8 cellular contexts compared by ENCODE assay signal in genomic region chr11:68009391-68010000, GRCh38. TPM values are rescaled to one million over a fixed set of nuclear protein-coding genes. Genes with fewer than 3 reads are reported as not detected.
DNase-seq lines count a peak whose midpoint lies in the region; ATAC-seq, FAIRE-seq and TF ChIP-seq lines count a peak whose summit lies in the region.

No MANE protein-coding gene starts in this region.

- H3K4me3 Mint-ChIP-seq in CD8-positive, alpha-beta memory T cell: peak overlapping the region in 1 of 7 donors; percentile 30

- H3K4me1 ChIP-seq in K562 (replicated peaks in 1 of 2; ENCODE audit: control insufficient read depth in 2 of 2, insufficient read depth in 2 of 2, low read length in 2 of 2) (peaks cover 27 to 60% of the 10 kb centered on the region in 2 experiments), muscle layer of colon (ENCODE audit: insufficient read depth, low read length) (peaks cover 32% of the 10 kb centered on the region)
- H3K4me1 ChIP-seq in CD8-positive, alpha-beta memory T cell (ENCODE audit: insufficient read depth, low read length): peaks cover 4% of the 10 kb centered on the region

- no peaks in the 10 kb centered on the region for H3K79me2 ChIP-seq in K562 (ENCODE audit: control insufficient read depth, insufficient read depth, low read length)

- no peaks in the 10 kb centered on the region for H3K27me3 ChIP-seq in MG63
- H3K27me3 ChIP-seq in K562 (ENCODE audit: control insufficient read depth in 2 of 2, insufficient read depth in 2 of 2, low read length in 2 of 2): no peaks in the 10 kb centered on the region
- H3K27me3 ChIP-seq in muscle layer of colon (ENCODE audit: control insufficient read depth in 1 of 2, insufficient read depth in 2 of 2, low read length in 2 of 2): no peaks in the 10 kb centered on the region
- no peaks in the 10 kb centered on the region for H3K27me3 ChIP-seq in CD8-positive, alpha-beta memory T cell (ENCODE audit: insufficient read depth, low read length, poor library complexity, severe bottlenecking)

- peak; percentile 27 to 74 (median 36); a peak in 3 of 6 replicates for TF ChIP-seq CTCF in K562 (IDR thresholded peaks at IDR 0.05 in 2 of 3, conservative IDR thresholded peaks at IDR 0.05 in 1 of 3; ENCODE audit: insufficient read depth in 2 of 3, low read depth in 1 of 3, low read length in 3 of 3)

- BruUV-seq in K562 (replicated peaks; lab: Mats Ljungman, UMichigan): no TSS peak

- H3K4me2 ChIP-seq in K562 (ENCODE audit: insufficient read depth, low read length): peak overlapping the region; percentile 71

- peak overlapping the region in 3 of 8 donors; percentile 7 to 32 (median 27) for H3K27ac Mint-ChIP-seq in CD8-positive, alpha-beta memory T cell

- peaks cover 2 to 4% of the 10 kb centered on the region in 2 donors for H3K27me3 Mint-ChIP-seq in CD8-positive, alpha-beta memory T cell

- H3K27ac ChIP-seq in K562 (ENCODE audit: extremely low read depth, low read depth, low read length) (peak overlapping the region; percentile 64; the same call in 2 of the 3 replicates), muscle layer of colon (ENCODE audit: low read depth, low read length) (peak overlapping the region; percentile 92)
- no peak overlapping the region for H3K27ac ChIP-seq in CD8-positive, alpha-beta memory T cell (ENCODE audit: low read depth, low read length)

- TF ChIP-seq POLR2A in K562 (conservative IDR thresholded peaks at IDR 0.05): no peak

- DNase-seq in CD1c-positive myeloid dendritic cell (ENCODE audit: extremely low spot score) (peak; percentile 26), MG63 (no peak), K562 (ENCODE audit: extremely low read depth in 1 of 4, low spot score in 3 of 4) (peak in 2 of 4 experiments; percentile 37 to 72), NCI-H524 (lab: John Stamatoyannopoulos, UW) (no peak), NCI-H2107 treated with DMSO at 0.1 percent for 48 hours (lab: John Stamatoyannopoulos, UW; ENCODE audit: unreplicated experiment) (no peak)
- no peak for DNase-seq in CD8-positive, alpha-beta memory T cell

- peaks cover 3% of the 10 kb centered on the region; the same call in 1 of the 2 replicates for H4K20me1 ChIP-seq in K562 (replicated peaks; ENCODE audit: control insufficient read depth, insufficient read depth, low read length)

- ATAC-seq in K562 (peak; percentile 52), GM18867 (IDR thresholded peaks at IDR 0.05; ENCODE audit: unreplicated experiment) (no peak)

- H3K9ac ChIP-seq in K562 (ENCODE audit: insufficient read depth in 1 of 2, low read depth in 2 of 2, low read length in 2 of 2) (peak overlapping the region; percentile 41 to 87; a peak in 3 of 4 replicates), muscle layer of colon (ENCODE audit: low read length) (no peak overlapping the region)

- no peaks in the 10 kb centered on the region for H3K9me3 ChIP-seq in MG63
- H3K9me3 ChIP-seq in K562 (replicated peaks; ENCODE audit: control insufficient read depth, insufficient read depth, low read depth, low read length): no peaks in the 10 kb centered on the region
- no peaks in the 10 kb centered on the region for H3K9me3 ChIP-seq in muscle layer of colon (ENCODE audit: low read length)
- no peaks in the 10 kb centered on the region for H3K9me3 ChIP-seq in CD8-positive, alpha-beta memory T cell (ENCODE audit: low read length)

- peaks cover 3 to 16% (median 4%) of the 10 kb centered on the region in 3 donors for H3K4me1 Mint-ChIP-seq in CD8-positive, alpha-beta memory T cell

- H3K36me3 ChIP-seq in MG63 (peaks cover 7% of the 10 kb centered on the region), K562 (ENCODE audit: control insufficient read depth, insufficient read depth, low read length) (no peaks in the 10 kb centered on the region), muscle layer of colon (ENCODE audit: insufficient read depth, low read length) (no peaks in the 10 kb centered on the region)
- no peaks in the 10 kb centered on the region for H3K36me3 ChIP-seq in CD8-positive, alpha-beta memory T cell (ENCODE audit: insufficient read depth, low read length)

- peak; percentile 73 for TF ChIP-seq EP300 in K562 (IDR thresholded peaks at IDR 0.05; ENCODE audit: low read length)

- peak; percentile 63 to 74 for TF ChIP-seq RAD21 in K562 (CRISPR knock-in tag; conservative IDR thresholded peaks at IDR 0.05 in 1 of 2, IDR thresholded peaks at IDR 0.05 in 1 of 2)

- H3K4me3 ChIP-seq in MG63 (peak overlapping the region; percentile 54), K562 (no peak overlapping the region), muscle layer of colon (ENCODE audit: low read depth in 1 of 2, low read length in 2 of 2) (no peak overlapping the region)
- no peak overlapping the region for H3K4me3 ChIP-seq in CD8-positive, alpha-beta memory T cell (ENCODE audit: low read length)

- CTCF ChIA-PET in K562 (lab: Yijun Ruan, JAX; ENCODE audit: low intra/inter-chr PET ratio): interaction anchor here (1.5 to 1.6 kb wide), 2 partner anchors 11 to 288 kb away, joined by 3 to 5 read pairs; no protein-coding TSS in a partner anchor
- CTCF ChIA-PET in CD8-positive, alpha-beta memory T cell (lab: Charles Lee): interaction anchor here (1.7 to 2.0 kb wide), 2 partner anchors 15 to 28 kb away, joined by 5 to 6 read pairs; no protein-coding TSS in a partner anchor

- no peaks in the 10 kb centered on the region for H3K36me3 Mint-ChIP-seq in CD8-positive, alpha-beta memory T cell

- WGBS in K562 (ENCODE audit: insufficient coverage, low coverage, missing lambda C conversion rate): 3% methylated on average over 11 of the region's 11 CpGs

- peak; percentile 80 for FAIRE-seq in K562 (lab: Jason Lieb, UNC)

- POLR2A ChIA-PET in K562 (lab: Yijun Ruan, JAX): interaction anchor here (0.6 to 1.3 kb wide), 9 partner anchors 11 to 877 kb away, joined by 3 to 6 read pairs (median 3); no protein-coding TSS in a partner anchor
- POLR2A ChIA-PET in CD8-positive, alpha-beta memory T cell (lab: Charles Lee): no interaction called here

- in situ Hi-C loops in K562 (cut with MboI): no loop called here

- H3K9me1 ChIP-seq in K562 (ENCODE audit: control insufficient read depth, insufficient read depth, low read length): no peaks in the 10 kb centered on the region

- intact Hi-C loops in K562 (cut with micrococcal nuclease): loop anchor here (1.0 to 5.0 kb wide), 2 partner anchors 197 to 288 kb away; no protein-coding TSS in a partner anchor

- H3K9me3 Mint-ChIP-seq in CD8-positive, alpha-beta memory T cell: no peaks in the 10 kb centered on the region

- H2AFZ ChIP-seq in K562 (ENCODE audit: low read depth, low read length): peak overlapping the region; percentile 96

RNA-seq across cellular contexts. Expression of gene ALDH3B1, which starts 0.6 kb away (rescaled TPM):
- 7.5 and 14.0 TPM in 2 replicates for total RNA-seq in MG63 (2014; rRNA removed; shearing (Covaris generic); ENCODE audit: low replicate concordance)
- total RNA-seq in K562 (2011; cell fraction: chromatin; rRNA removed; ENCODE audit: low replicate concordance): 0.14 and 0.70 TPM in 2 replicates
- total RNA-seq in K562 (2011; cell fraction: nucleolus; rRNA removed): 0.13 and 0.17 TPM in 2 replicates
- total RNA-seq in K562 (2011; cell fraction: nucleoplasm; rRNA removed): 0.07 and 0.15 TPM in 2 replicates
- total RNA-seq in K562 (2014; rRNA removed) (0.37 TPM in 1 of 2 replicates, not detected in the other), K562 (2014; rRNA removed; fragmentation: Illumina TruSeq; extraction: Trizol) (0.04 TPM in 1 of 2 replicates, not detected in the other), K562 (2015; rRNA removed; fragmentation: Illumina TruSeq; extraction: Trizol) (0.07 and 0.08 TPM in 2 replicates), K562 (2021) (0.13 and 0.35 TPM in 2 replicates)
- polyA plus RNA-seq in K562 (2011; rRNA removed) (0.10 and 0.19 TPM in 2 replicates), K562 (2014; fragmentation: Illumina TruSeq; extraction: Trizol) (0.06 and 0.15 TPM in 2 replicates), K562 (2014; fragmentation: Nextera tagmentation; extraction: Ambion mirVana) (under 1 TPM in 1 of 2 experiments, not detected in 1; 0.01 TPM), K562 (2014; rRNA removed) (0.21 and 0.43 TPM in 2 replicates)
- polyA plus RNA-seq in K562 (2011; cell fraction: cytosol; rRNA removed): 0.18 and 0.36 TPM in 2 replicates
- 0.21 and 0.30 TPM in 2 replicates for polyA plus RNA-seq in K562 (2011; cell fraction: nucleus; rRNA removed)
- polyA plus RNA-seq in K562 (2012): 0.42 and 1.4 TPM in 2 replicates
- polyA minus RNA-seq in K562 (2011; rRNA and poly(A)+ RNA removed): 0.03 TPM in 1 of 2 replicates, not detected in the other
- polyA minus RNA-seq in K562 (2011; cell fraction: cytosol; rRNA and poly(A)+ RNA removed): 1.5 TPM in 1 of 2 replicates, not detected in the other
- polyA minus RNA-seq in K562 (2011; cell fraction: nucleus; rRNA and poly(A)+ RNA removed): 0.11 and 0.54 TPM in 2 replicates
- under 1 TPM; 0.20 to 0.33 TPM for total RNA-seq in CD8-positive, alpha-beta memory T cell
- 0.12 TPM for polyA plus RNA-seq in CD8-positive, alpha-beta memory T cell

RNA-seq across cellular contexts. Expression of gene UNC93B1, which starts 5.6 kb away (rescaled TPM):
- 21.0 and 37.7 TPM in 2 replicates for total RNA-seq in MG63 (2014; rRNA removed; shearing (Covaris generic); ENCODE audit: low replicate concordance)
- 14.0 and 42.4 TPM in 2 replicates for total RNA-seq in K562 (2011; cell fraction: chromatin; rRNA removed; ENCODE audit: low replicate concordance)
- total RNA-seq in K562 (2011; cell fraction: nucleolus; rRNA removed): 38.0 and 40.8 TPM in 2 replicates
- 17.3 and 24.9 TPM in 2 replicates for total RNA-seq in K562 (2011; cell fraction: nucleoplasm; rRNA removed)
- total RNA-seq in K562 (2014; rRNA removed): 10.1 and 12.2 TPM in 2 replicates
- 3.7 and 4.3 TPM in 2 replicates for total RNA-seq in K562 (2014; rRNA removed; fragmentation: Illumina TruSeq; extraction: Trizol)
- 2.3 and 3.3 TPM in 2 replicates for total RNA-seq in K562 (2015; rRNA removed; fragmentation: Illumina TruSeq; extraction: Trizol)
- total RNA-seq in K562 (2021): 13.6 and 14.1 TPM in 2 replicates
- polyA plus RNA-seq in K562 (2011; rRNA removed): 8.6 and 10.0 TPM in 2 replicates
- 11.3 and 17.7 TPM in 2 replicates for polyA plus RNA-seq in K562 (2011; cell fraction: cytosol; rRNA removed)
- 30.9 and 40.1 TPM in 2 replicates for polyA plus RNA-seq in K562 (2011; cell fraction: nucleus; rRNA removed)
- polyA plus RNA-seq in K562 (2012): 6.5 and 9.5 TPM in 2 replicates
- 5.1 and 6.5 TPM in 2 replicates for polyA plus RNA-seq in K562 (2014; fragmentation: Illumina TruSeq; extraction: Trizol)
- under 1 TPM; 0.10 to 0.17 TPM for polyA plus RNA-seq in K562 (2014; fragmentation: Nextera tagmentation; extraction: Ambion mirVana)
- 7.3 and 11.6 TPM in 2 replicates for polyA plus RNA-seq in K562 (2014; rRNA removed)
- 5.2 and 8.3 TPM in 2 replicates for polyA minus RNA-seq in K562 (2011; rRNA and poly(A)+ RNA removed)
- 9.3 and 11.6 TPM in 2 replicates for polyA minus RNA-seq in K562 (2011; cell fraction: cytosol; rRNA and poly(A)+ RNA removed)
- 12.3 and 12.5 TPM in 2 replicates for polyA minus RNA-seq in K562 (2011; cell fraction: nucleus; rRNA and poly(A)+ RNA removed)
- 10 to 100 TPM in 1 of 2 experiments, 1 to 10 TPM in 1; 9.8 to 11.1 TPM for total RNA-seq in CD8-positive, alpha-beta memory T cell
- polyA plus RNA-seq in CD8-positive, alpha-beta memory T cell: 26.5 TPM

RNA-seq across cellular contexts. Expression of gene NDUFS8, which starts 21.0 kb away (rescaled TPM):
- total RNA-seq in MG63 (2014; rRNA removed; shearing (Covaris generic); ENCODE audit: low replicate concordance): 218 and 256 TPM in 2 replicates
- total RNA-seq in K562 (2011; cell fraction: chromatin; rRNA removed; ENCODE audit: low replicate concordance): 41.2 and 158 TPM in 2 replicates
- total RNA-seq in K562 (2011; cell fraction: nucleolus; rRNA removed): 168 and 170 TPM in 2 replicates
- 99.4 and 102 TPM in 2 replicates for total RNA-seq in K562 (2011; cell fraction: nucleoplasm; rRNA removed)
- 351 and 419 TPM in 2 replicates for total RNA-seq in K562 (2014; rRNA removed)
- total RNA-seq in K562 (2014; rRNA removed; fragmentation: Illumina TruSeq; extraction: Trizol): 60.0 and 91.3 TPM in 2 replicates
- 146 and 150 TPM in 2 replicates for total RNA-seq in K562 (2015; rRNA removed; fragmentation: Illumina TruSeq; extraction: Trizol)
- 271 and 294 TPM in 2 replicates for total RNA-seq in K562 (2021)
- 67.2 and 68.7 TPM in 2 replicates for polyA plus RNA-seq in K562 (2011; rRNA removed)
- polyA plus RNA-seq in K562 (2011; cell fraction: cytosol; rRNA removed): 181 and 505 TPM in 2 replicates
- 116 and 178 TPM in 2 replicates for polyA plus RNA-seq in K562 (2011; cell fraction: nucleus; rRNA removed)
- polyA plus RNA-seq in K562 (2012): 247 and 317 TPM in 2 replicates
- 101 and 156 TPM in 2 replicates for polyA plus RNA-seq in K562 (2014; fragmentation: Illumina TruSeq; extraction: Trizol)
- polyA plus RNA-seq in K562 (2014; fragmentation: Nextera tagmentation; extraction: Ambion mirVana): 10 to 100 TPM; 36.5 to 65.1 TPM
- polyA plus RNA-seq in K562 (2014; rRNA removed): 241 and 257 TPM in 2 replicates
- 28.2 and 47.3 TPM in 2 replicates for polyA minus RNA-seq in K562 (2011; rRNA and poly(A)+ RNA removed)
- 128 and 135 TPM in 2 replicates for polyA minus RNA-seq in K562 (2011; cell fraction: cytosol; rRNA and poly(A)+ RNA removed)
- 55.5 and 65.1 TPM in 2 replicates for polyA minus RNA-seq in K562 (2011; cell fraction: nucleus; rRNA and poly(A)+ RNA removed)
- total RNA-seq in CD8-positive, alpha-beta memory T cell: 100 to 1,000 TPM; 132 to 140 TPM
- polyA plus RNA-seq in CD8-positive, alpha-beta memory T cell: 170 TPM

RNA-seq across cellular contexts. Expression of gene TCIRG1, which starts 29.3 kb away (rescaled TPM):
- total RNA-seq in MG63 (2014; rRNA removed; shearing (Covaris generic); ENCODE audit: low replicate concordance): 26.4 and 36.9 TPM in 2 replicates
- total RNA-seq in K562 (2011; cell fraction: chromatin; rRNA removed; ENCODE audit: low replicate concordance): 106 and 531 TPM in 2 replicates
- total RNA-seq in K562 (2011; cell fraction: nucleolus; rRNA removed): 492 and 517 TPM in 2 replicates
- total RNA-seq in K562 (2011; cell fraction: nucleoplasm; rRNA removed): 190 and 232 TPM in 2 replicates
- 78.0 and 82.8 TPM in 2 replicates for total RNA-seq in K562 (2014; rRNA removed)
- total RNA-seq in K562 (2014; rRNA removed; fragmentation: Illumina TruSeq; extraction: Trizol): 2.5 and 5.5 TPM in 2 replicates
- total RNA-seq in K562 (2015; rRNA removed; fragmentation: Illumina TruSeq; extraction: Trizol): 24.4 and 28.7 TPM in 2 replicates
- total RNA-seq in K562 (2021): 96.4 and 108 TPM in 2 replicates
- 31.1 and 72.7 TPM in 2 replicates for polyA plus RNA-seq in K562 (2011; rRNA removed)
- polyA plus RNA-seq in K562 (2011; cell fraction: cytosol; rRNA removed): 56.1 and 92.6 TPM in 2 replicates
- polyA plus RNA-seq in K562 (2011; cell fraction: nucleus; rRNA removed): 923 and 1,215 TPM in 2 replicates
- polyA plus RNA-seq in K562 (2012): 55.4 and 115 TPM in 2 replicates
- polyA plus RNA-seq in K562 (2014; fragmentation: Illumina TruSeq; extraction: Trizol): 13.1 and 33.3 TPM in 2 replicates
- 1 to 10 TPM in 1 of 2 experiments, under 1 TPM in 1; 0.49 to 1.9 TPM for polyA plus RNA-seq in K562 (2014; fragmentation: Nextera tagmentation; extraction: Ambion mirVana)
- polyA plus RNA-seq in K562 (2014; rRNA removed): 113 and 143 TPM in 2 replicates
- 9.7 and 11.0 TPM in 2 replicates for polyA minus RNA-seq in K562 (2011; rRNA and poly(A)+ RNA removed)
- 28.2 and 33.0 TPM in 2 replicates for polyA minus RNA-seq in K562 (2011; cell fraction: cytosol; rRNA and poly(A)+ RNA removed)
- polyA minus RNA-seq in K562 (2011; cell fraction: nucleus; rRNA and poly(A)+ RNA removed): 139 and 154 TPM in 2 replicates
- 100 to 1,000 TPM; 108 to 126 TPM for total RNA-seq in CD8-positive, alpha-beta memory T cell
- polyA plus RNA-seq in CD8-positive, alpha-beta memory T cell: 48.1 TPM
